ENCODE assay signal across 8 cellular contexts in the genomic region with DNA sequence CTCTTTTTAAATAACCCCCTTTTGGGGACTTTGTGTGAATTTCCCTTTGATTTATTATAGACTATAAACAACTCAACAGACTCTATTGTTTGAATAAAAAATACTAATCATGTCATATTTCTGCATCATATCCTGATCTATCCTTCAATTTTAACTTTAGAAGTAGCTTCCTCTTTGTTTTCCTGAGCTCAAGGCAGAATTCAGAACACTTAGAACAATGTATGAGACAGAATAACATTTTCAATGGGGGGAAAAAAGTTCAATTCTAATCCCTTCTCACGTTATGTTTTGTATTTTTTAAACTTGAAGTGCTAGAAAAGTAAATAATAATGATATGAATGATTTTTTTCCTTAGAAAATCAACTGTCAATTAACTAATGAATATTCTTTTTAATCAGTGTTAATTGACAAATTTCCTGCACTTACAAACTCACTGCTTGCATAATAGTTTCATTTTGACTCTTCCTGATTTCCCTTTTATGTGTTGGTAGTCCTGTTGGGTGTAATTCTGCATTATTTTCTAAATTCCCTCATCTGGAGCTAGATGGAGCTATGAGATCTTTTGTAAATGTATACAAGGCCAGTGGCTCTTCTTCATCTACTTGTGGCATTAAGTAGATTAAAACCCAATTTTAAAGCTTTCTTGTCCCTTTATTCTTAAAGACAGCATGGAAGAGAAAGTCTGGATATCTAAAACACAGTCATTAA.
A peak's percentile ranks its signal among the peaks of the same experiment; 100 is the strongest.
DNase-seq lines count a peak whose midpoint lies in the region; FAIRE-seq and TF ChIP-seq lines count a peak whose summit lies in the region.

No MANE protein-coding gene starts in this region.

- H3K27ac ChIP-seq in AG04450 (ENCODE audit: low read depth, low read length) (no peak overlapping the region), H9 (ENCODE audit: insufficient read length, low read depth, low read length) (no peak overlapping the region), spleen (peak overlapping the region; percentile 6 to 58 (median 34))

- POLR2A ChIA-PET in AG04450 (lab: Yijun Ruan, JAX) = no interaction called here

- H3K9me3 ChIP-seq in AG04450 (ENCODE audit: control insufficient read depth, insufficient read depth, low read length) (no peaks in the 10 kb centered on the region), H9 (ENCODE audit: control insufficient read depth, low read depth, low read length) (no peaks in the 10 kb centered on the region), spleen (no peaks in the 10 kb centered on the region)

- no peak overlapping the region for H2BK5ac ChIP-seq in H9 (ENCODE audit: insufficient read length, low read length)

- no peak overlapping the region for H2AK5ac ChIP-seq in H9 (ENCODE audit: insufficient read length, low read length)

- no peak overlapping the region for H4K8ac ChIP-seq in H9 (replicated peaks; ENCODE audit: insufficient read length, low read depth, low read length)

- no peaks in the 10 kb centered on the region for H3K36me3 Mint-ChIP-seq in H9 (ENCODE audit: insufficient read depth in 1 of 3, low read depth in 3 of 3)

- CTCF ChIA-PET in AG04450 (lab: Charles Lee) = interaction anchor here (0.6 to 3.5 kb wide), 12 partner anchors 8 to 1055 kb away, joined by 3 to 52 read pairs (median 4); no protein-coding TSS in a partner anchor

- no peak overlapping the region for H3T11ph ChIP-seq in H9 (ENCODE audit: low read length)

- no peak overlapping the region for H4K91ac ChIP-seq in H9 (ENCODE audit: insufficient read length, low read depth, low read length)

- DNase-seq in AG04450 (ENCODE audit: low read depth, low spot score) (peak; percentile 18), H9 (no peak), RCC 7860 (ENCODE audit: low spot score) (peak; percentile 27), fibroblast of villous mesenchyme (ENCODE audit: low read depth) (peak; percentile 68), spleen (no peak), C1 segment of cervical spinal cord (lab: John Stamatoyannopoulos, UW) (no peak), activated gamma-delta T cell treated with Interleukin-2 at 50 U/mL for 16 hours (no peak)
- no peak for DNase-seq in stimulated activated CD4-positive, alpha-beta T cell treated with anti-CD3 and anti-CD28 coated beads, Interleukin-2, amount 100 ng/mL, for 48 hours

- H3K27me3 Mint-ChIP-seq in H9 (ENCODE audit: low read depth) = no peaks in the 10 kb centered on the region

- TF ChIP-seq CTCF in AG04450 (IDR thresholded peaks at IDR 0.05; ENCODE audit: low read depth, low read length) (peak; percentile 55), H9 (conservative IDR thresholded peaks at IDR 0.05) (peak; percentile 53), fibroblast of villous mesenchyme (IDR thresholded peaks at IDR 0.05; ENCODE audit: insufficient read depth, low read depth, low read length) (peak; percentile 51), spleen (IDR thresholded peaks at IDR 0.05 in 8 of 11, conservative IDR thresholded peaks at IDR 0.05 in 3 of 11) (peak in 5 of 11 experiments; percentile 30 to 64 (median 45))

- no CpG with 5 or more reads among the region's 1 CpG for WGBS in H9 (ENCODE audit: extremely low coverage, insufficient read length, low lambda C conversion rate)
- WGBS in spleen, 5 donors = 49 to 60% (median 54%) methylated on average over 1 of the region's 1 CpG

- no peak overlapping the region for H3K4me2 ChIP-seq in H9 (ENCODE audit: insufficient read depth, insufficient read length, low read length)

- peaks cover 0 to 2% of the 10 kb centered on the region in 2 experiments; a peak in 1 of 4 replicates for H3K4me1 Mint-ChIP-seq in H9

- H3K56ac ChIP-seq in H9 (ENCODE audit: insufficient read length, low read depth, low read length) = no peak overlapping the region

- no peak overlapping the region for H4K5ac ChIP-seq in H9 (ENCODE audit: insufficient read length, low read depth, low read length)

- H3K9me3 Mint-ChIP-seq in H9 = no peaks in the 10 kb centered on the region; a peak in 1 of 5 replicates

- H2AFZ ChIP-seq in H9 (ENCODE audit: low read length) = no peak overlapping the region

- no peaks in the 10 kb centered on the region for H3K79me1 ChIP-seq in H9 (ENCODE audit: insufficient read depth, low read depth, low read length, poor library complexity, severe bottlenecking)

- H3K9ac ChIP-seq in H9 (ENCODE audit: extremely low read depth, insufficient read length, low read length) = no peak overlapping the region

- no peak overlapping the region for H3K23ac ChIP-seq in H9 (ENCODE audit: insufficient read length, low read depth, low read length)

- H2BK15ac ChIP-seq in H9 (ENCODE audit: low read depth, low read length) = no peak overlapping the region

- no peak overlapping the region for H2BK12ac ChIP-seq in H9 (ENCODE audit: insufficient read length, low read depth, low read length)

- H3K4me3 Mint-ChIP-seq in H9 = no peak overlapping the region

- no peak overlapping the region for H2BK20ac ChIP-seq in H9 (ENCODE audit: low read depth, low read length, poor library complexity, severe bottlenecking)

- no peaks in the 10 kb centered on the region for H3K36me3 ChIP-seq in spleen

- H3K4ac ChIP-seq in H9 (ENCODE audit: low read depth, low read length) = no peak overlapping the region

- intact Hi-C loops in spleen (cut with DNase I; ENCODE audit: low total_unique reads) = loop anchor here (10.0 kb wide), 1 partner anchor 803 kb away; no protein-coding TSS in a partner anchor

- no peaks in the 10 kb centered on the region for H3K79me2 ChIP-seq in H9 (ENCODE audit: insufficient read depth, low read length)

- no peaks in the 10 kb centered on the region for H3K4me1 ChIP-seq in H9 (ENCODE audit: insufficient read depth, low read length)
- peaks cover 0 to 14% (median 2%) of the 10 kb centered on the region in 6 donors for H3K4me1 ChIP-seq in spleen

- H3K27ac Mint-ChIP-seq in H9 = no peak overlapping the region

- no peak overlapping the region for H3K14ac ChIP-seq in H9 (ENCODE audit: insufficient read depth, low read length)

- no peaks in the 10 kb centered on the region for H4K20me1 ChIP-seq in H9 (ENCODE audit: control insufficient read depth, insufficient read depth, insufficient read length)

- H3K27me3 ChIP-seq in AG04450 (ENCODE audit: control insufficient read depth, insufficient read depth, low read length) (no peaks in the 10 kb centered on the region), H9 (ENCODE audit: insufficient read depth, low read length) (no peaks in the 10 kb centered on the region), spleen (replicated peaks in 1 of 7) (no peaks in the 10 kb centered on the region)

- H3K23me2 ChIP-seq in H9 (ENCODE audit: insufficient read length, low read depth, low read length, poor library complexity, severe bottlenecking) = no peaks in the 10 kb centered on the region

- FAIRE-seq in RCC 7860 (lab: Jason Lieb, UNC) = peak; percentile 71

- no peak overlapping the region for H2BK120ac ChIP-seq in H9 (ENCODE audit: low read depth, low read length, poor library complexity, severe bottlenecking)

- no peak overlapping the region for H3K18ac ChIP-seq in H9 (ENCODE audit: insufficient read length, low read depth, low read length)

- no peak for TF ChIP-seq POLR2A in spleen (IDR thresholded peaks at IDR 0.05)

- H3K4me3 ChIP-seq in AG04450 (ENCODE audit: low read depth, low read length) (no peak overlapping the region), fibroblast of villous mesenchyme (ENCODE audit: low read depth, low read length) (no peak overlapping the region), spleen (no peak overlapping the region)

Comparison
In these comparisons a context has a peak if more than half of its experiments do, and no peak if none do; other contexts are left out.
1. DNase-seq: peak in AG04450 (single experiment), RCC 7860 (single experiment) and fibroblast of villous mesenchyme (single experiment); none in H9 (single experiment), spleen (single experiment), stimulated activated CD4-positive, alpha-beta T cell treated with anti-CD3 and anti-CD28 coated beads, Interleukin-2, amount 100 ng/mL, for 48 hours (0 of 2), C1 segment of cervical spinal cord (0 of 14) and activated gamma-delta T cell treated with Interleukin-2 at 50 U/mL for 16 hours (single experiment).
2. H3K27ac ChIP-seq: peak in spleen (8 of 8); none in AG04450 (single experiment) and H9 (single experiment).